ENCODE assay signal across 17 cellular contexts in the genomic region with DNA sequence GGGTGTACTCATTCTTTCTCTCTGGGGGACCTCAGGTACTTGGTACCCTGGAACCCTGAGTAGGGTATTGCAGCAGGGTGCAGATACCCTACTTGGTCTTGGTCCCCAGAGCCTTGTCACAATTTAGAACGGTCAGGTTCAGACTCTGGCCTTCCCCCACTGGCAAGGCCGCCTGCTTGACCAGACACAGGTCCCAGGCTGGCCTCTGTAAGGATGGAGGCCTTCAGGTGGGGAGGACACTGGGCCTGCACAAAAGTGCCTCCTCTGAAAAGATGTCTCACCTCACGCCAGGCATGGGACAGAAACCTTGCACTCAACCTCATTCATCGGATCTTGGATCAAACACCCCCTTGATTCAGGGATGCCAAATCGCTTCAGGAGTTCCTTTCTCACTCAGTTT.
A peak's percentile ranks its signal among the peaks of the same experiment; 100 is the strongest.
DNase-seq lines count a peak whose midpoint lies in the region; ATAC-seq and TF ChIP-seq lines count a peak whose summit lies in the region.
"Had no signal": no experiment of that assay in that cellular context is flagged by ENCODE, and none has a peak within 500 bp of the region (broad histone marks: within the 10 kb centered on the region; RNA-seq: fewer than 3 reads in every experiment).

No MANE protein-coding gene starts in this region.

- no peaks in the 10 kb centered on the region for H3K27me3 Mint-ChIP-seq in CD4-positive, alpha-beta T cell
- H3K27me3 Mint-ChIP-seq in H9 (ENCODE audit: low read depth) (peaks cover 50% of the 10 kb centered on the region), brain (peaks cover 56% of the 10 kb centered on the region), neural crest cell (ENCODE audit: low read depth) (peaks cover 61% of the 10 kb centered on the region)

- H3K4me2 ChIP-seq in H9 (ENCODE audit: insufficient read depth, insufficient read length, low read length) = no peak overlapping the region
- H3K4me2 ChIP-seq: smooth muscle cell had no signal

- H3K18ac ChIP-seq in H9 (ENCODE audit: insufficient read length, low read depth, low read length) = no peak overlapping the region

- H3K36me3 ChIP-seq in tibial artery = no peaks in the 10 kb centered on the region
- H3K36me3 ChIP-seq: brain microvascular endothelial cell had no signal

- no peak overlapping the region for H2BK12ac ChIP-seq in H9 (ENCODE audit: insufficient read length, low read depth, low read length)

- peaks cover 52% of the 10 kb centered on the region for H3K4me1 Mint-ChIP-seq in CD4-positive, alpha-beta T cell (ENCODE audit: low read depth)
- peaks cover 2 to 12% of the 10 kb centered on the region in 2 experiments for H3K4me1 Mint-ChIP-seq in H9
- H3K4me1 Mint-ChIP-seq in brain = peaks cover 27% of the 10 kb centered on the region
- peaks cover 14% of the 10 kb centered on the region for H3K4me1 Mint-ChIP-seq in neural crest cell

- WGBS in H9 (ENCODE audit: extremely low coverage, insufficient read length, low lambda C conversion rate) = no CpG with 5 or more reads among the region's 5 CpGs

- no peaks in the 10 kb centered on the region for H3K9me3 ChIP-seq in CD4-positive, alpha-beta T cell (ENCODE audit: control insufficient read depth, low read length)
- no peaks in the 10 kb centered on the region for H3K9me3 ChIP-seq in H9 (ENCODE audit: control insufficient read depth, low read depth, low read length)
- no peaks in the 10 kb centered on the region for H3K9me3 ChIP-seq in tibial artery

- no peak for TF ChIP-seq CTCF in CD4-positive, alpha-beta T cell (IDR thresholded peaks at IDR 0.05)
- no peak for TF ChIP-seq CTCF in H9 (conservative IDR thresholded peaks at IDR 0.05)
- TF ChIP-seq CTCF in brain (conservative IDR thresholded peaks at IDR 0.05) = no peak
- no peak for TF ChIP-seq CTCF in neural crest cell (conservative IDR thresholded peaks at IDR 0.05)
- no peak for TF ChIP-seq CTCF in tibial artery (IDR thresholded peaks at IDR 0.05)

- no peak overlapping the region for H4K91ac ChIP-seq in H9 (ENCODE audit: insufficient read length, low read depth, low read length)

- intact Hi-C loops in CD4-positive, alpha-beta T cell (cut with DNase I, micrococcal nuclease) = loop anchor here (2.0 to 10.0 kb wide), 6 partner anchors 90 to 493 kb away; a partner anchor contains a TSS
- intact Hi-C loops in tibial artery (cut with DNase I; ENCODE audit: low total_unique reads) = loop anchor here (5.0 kb wide), 2 partner anchors 48 to 268 kb away; no protein-coding TSS in a partner anchor

- H3K23ac ChIP-seq in H9 (ENCODE audit: insufficient read length, low read depth, low read length) = no peak overlapping the region

- H4K8ac ChIP-seq in H9 (replicated peaks; ENCODE audit: insufficient read length, low read depth, low read length) = no peak overlapping the region

- DNase-seq in CD4-positive, alpha-beta T cell = no peak
- DNase-seq in H9 (peak; percentile 13), neural crest cell (ENCODE audit: low read depth, low spot score) (no peak), nucleus accumbens (lab: John Stamatoyannopoulos, UW) (no peak), SHP77 treated with DMSO at 0.1 percent for 48 hours (lab: John Stamatoyannopoulos, UW) (no peak), tibial artery (no peak)
- DNase-seq: activated CD4-positive, CD25-positive, alpha-beta regulatory T cell; activated effector memory CD4-positive, alpha-beta T cell treated with anti-CD3 and anti-CD28 coated beads, Interleukin-2, amount 50 U/mL, for 16 hours; AML-193; brain microvascular endothelial cell; DMS79; HFFc6; kidney glomerular epithelial cell; NCI-H1417 had no signal

- H3K56ac ChIP-seq in H9 (ENCODE audit: insufficient read length, low read depth, low read length) = no peak overlapping the region

- H3K36me3 Mint-ChIP-seq in CD4-positive, alpha-beta T cell (ENCODE audit: low read depth) = peaks cover 9% of the 10 kb centered on the region
- peaks cover 4 to 10% (median 6%) of the 10 kb centered on the region in 3 experiments for H3K36me3 Mint-ChIP-seq in H9 (ENCODE audit: insufficient read depth in 1 of 3, low read depth in 3 of 3)
- H3K36me3 Mint-ChIP-seq in brain = peaks cover 29% of the 10 kb centered on the region
- H3K36me3 Mint-ChIP-seq in neural crest cell (ENCODE audit: low read depth) = peaks cover 6% of the 10 kb centered on the region

- no peak overlapping the region for H3K4ac ChIP-seq in H9 (ENCODE audit: low read depth, low read length)

- H2AK5ac ChIP-seq in H9 (ENCODE audit: insufficient read length, low read length) = no peak overlapping the region

- H3K9ac ChIP-seq in H9 (ENCODE audit: extremely low read depth, insufficient read length, low read length) = no peak overlapping the region

- peak overlapping the region; percentile 91 for H3K4me3 Mint-ChIP-seq in CD4-positive, alpha-beta T cell
- H3K4me3 Mint-ChIP-seq in H9 (no peak overlapping the region), brain (peak overlapping the region in 4 of 5 experiments; percentile 56 to 79 (median 63)), neural crest cell (no peak overlapping the region)
- H3K4me3 Mint-ChIP-seq: HFFc6 had no signal

- H4K20me1 ChIP-seq in H9 (ENCODE audit: control insufficient read depth, insufficient read depth, insufficient read length) = peaks cover 2% of the 10 kb centered on the region

- H2BK15ac ChIP-seq in H9 (ENCODE audit: low read depth, low read length) = no peak overlapping the region

- H3K27ac ChIP-seq in CD4-positive, alpha-beta T cell (ENCODE audit: low read depth, low read length) = no peak overlapping the region
- H3K27ac ChIP-seq in H9 (ENCODE audit: insufficient read length, low read depth, low read length) = no peak overlapping the region
- H3K27ac ChIP-seq in tibial artery = no peak overlapping the region
- H3K27ac ChIP-seq: brain microvascular endothelial cell had no signal

- no peak for ATAC-seq in CD4-positive, alpha-beta T cell (ENCODE audit: poor library complexity)

- H3K27ac Mint-ChIP-seq in CD4-positive, alpha-beta T cell = peak overlapping the region; percentile 81
- H3K27ac Mint-ChIP-seq in H9 (no peak overlapping the region), brain (peak overlapping the region in 1 of 5 experiments; percentile 55), neural crest cell (ENCODE audit: unreplicated experiment) (peak overlapping the region; percentile 37)
- H3K27ac Mint-ChIP-seq: HFFc6, progenitor cell of endocrine pancreas had no signal

- no peaks in the 10 kb centered on the region for H3K79me2 ChIP-seq in H9 (ENCODE audit: insufficient read depth, low read length)

- no peak overlapping the region for H2BK120ac ChIP-seq in H9 (ENCODE audit: low read depth, low read length, poor library complexity, severe bottlenecking)

- POLR2A ChIA-PET in CD4-positive, alpha-beta T cell (lab: Charles Lee) = interaction anchor here (3.4 to 4.6 kb wide), 3 partner anchors 11 to 158 kb away, joined by 38 to 68 read pairs (median 62); a partner anchor contains a TSS

- H3K27me3 ChIP-seq in CD4-positive, alpha-beta T cell (ENCODE audit: control insufficient read depth, insufficient read depth, low read length) = no peaks in the 10 kb centered on the region
- H3K27me3 ChIP-seq in H9 (ENCODE audit: insufficient read depth, low read length) = peaks cover 21% of the 10 kb centered on the region
- peaks cover 0 to 24% of the 10 kb centered on the region in 2 donors for H3K27me3 ChIP-seq in tibial artery

- H2BK5ac ChIP-seq in H9 (ENCODE audit: insufficient read length, low read length) = no peak overlapping the region

- H2BK20ac ChIP-seq in H9 (ENCODE audit: low read depth, low read length, poor library complexity, severe bottlenecking) = no peak overlapping the region

- H4K5ac ChIP-seq in H9 (ENCODE audit: insufficient read length, low read depth, low read length) = no peak overlapping the region

- H3K23me2 ChIP-seq in H9 (ENCODE audit: insufficient read length, low read depth, low read length, poor library complexity, severe bottlenecking) = no peaks in the 10 kb centered on the region

- no peaks in the 10 kb centered on the region for H3K9me3 Mint-ChIP-seq in CD4-positive, alpha-beta T cell
- H3K9me3 Mint-ChIP-seq in H9 (peaks cover 6 to 9% of the 10 kb centered on the region in 2 experiments), brain (peaks cover 5 to 22% (median 18%) of the 10 kb centered on the region in 5 experiments), neural crest cell (peaks cover under 1% of the 10 kb centered on the region)

- CTCF ChIA-PET in CD4-positive, alpha-beta T cell (lab: Charles Lee) = no interaction called here

- no peak overlapping the region for H2AFZ ChIP-seq in H9 (ENCODE audit: low read length)

- H3K4me1 ChIP-seq in H9 (ENCODE audit: insufficient read depth, low read length) (no peaks in the 10 kb centered on the region), tibial artery (peaks cover 0 to 29% (median 26%) of the 10 kb centered on the region in 4 donors)

- no peak overlapping the region for H3K14ac ChIP-seq in H9 (ENCODE audit: insufficient read depth, low read length)

- no peak overlapping the region for H3T11ph ChIP-seq in H9 (ENCODE audit: low read length)

- no peaks in the 10 kb centered on the region for H3K79me1 ChIP-seq in H9 (ENCODE audit: insufficient read depth, low read depth, low read length, poor library complexity, severe bottlenecking)

- no peak overlapping the region for H3K4me3 ChIP-seq in tibial artery
- H3K4me3 ChIP-seq: smooth muscle cell had no signal

Comparison
In these comparisons a context has a peak if more than half of its experiments do, and no peak if none do; other contexts are left out.
1. H3K27ac Mint-ChIP-seq: peak in CD4-positive, alpha-beta T cell (single experiment) and neural crest cell (single experiment); none in H9 (0 of 3).
2. H3K4me3 Mint-ChIP-seq: peak in CD4-positive, alpha-beta T cell (single experiment) and brain (4 of 5); none in H9 (0 of 2) and neural crest cell (single experiment).